In the genomic region with DNA sequence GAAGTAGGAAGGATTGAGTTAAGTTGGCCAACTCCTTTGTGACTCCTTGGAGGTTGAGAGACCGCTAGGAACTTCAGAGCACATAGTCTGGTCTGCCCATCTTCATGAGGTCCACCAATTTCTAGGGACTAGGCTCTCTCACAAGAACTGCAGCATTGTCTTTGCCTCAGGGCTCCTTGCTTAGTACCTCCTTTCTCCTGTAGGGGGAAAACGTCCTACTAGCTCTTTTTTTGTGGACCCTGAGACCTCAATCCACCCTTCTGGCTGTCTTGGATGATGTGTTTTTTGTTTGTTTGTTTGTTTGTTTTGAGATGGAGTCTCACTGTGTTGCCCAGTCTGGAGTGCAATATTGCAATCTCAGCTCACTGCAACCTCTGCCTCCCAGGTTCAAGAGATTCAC, we compare ENCODE assay signal across 14 cellular contexts. TPM values are rescaled to one million over a fixed set of nuclear protein-coding genes. Genes with fewer than 3 reads are reported as not detected.
A peak's percentile ranks its signal among the peaks of the same experiment; 100 is the strongest.
DNase-seq lines count a peak whose midpoint lies in the region; ATAC-seq and TF ChIP-seq lines count a peak whose summit lies in the region.
"Had no signal": no experiment of that assay in that cellular context is flagged by ENCODE, and none has a peak within 500 bp of the region (broad histone marks: within the 10 kb centered on the region; RNA-seq: fewer than 3 reads in every experiment).

No MANE protein-coding gene starts in this region.

- H2AFZ ChIP-seq in GM23338 = no peak overlapping the region

- H3K27ac Mint-ChIP-seq in GM23338 = no peak overlapping the region
- no peak overlapping the region for H3K27ac Mint-ChIP-seq in naive thymus-derived CD4-positive, alpha-beta T cell

- peak; percentile 71 for DNase-seq in GM23338 (ENCODE audit: low spot score)
- DNase-seq in WERI-Rb-1 = no peak
- peak; percentile 70 for DNase-seq in iPS-NIHi11 (ENCODE audit: low spot score)
- no peak for DNase-seq in DMS79 (lab: John Stamatoyannopoulos, UW)
- DNase-seq in naive thymus-derived CD4-positive, alpha-beta T cell = no peak
- DNase-seq: activated CD8-positive, alpha-beta memory T cell treated with anti-CD3 and anti-CD28 coated beads, Interleukin-2, amount 50 U/mL, for 48 hours; anterior cingulate cortex; erythroblast; left colon; NCI-H146; psoas muscle had no signal

- no peaks in the 10 kb centered on the region for H3K36me3 Mint-ChIP-seq in GM23338 (ENCODE audit: low read depth)
- H3K36me3 Mint-ChIP-seq in naive thymus-derived CD4-positive, alpha-beta T cell = no peaks in the 10 kb centered on the region

- ATAC-seq in GM23338 (peak; percentile 87), GM21447 (IDR thresholded peaks at IDR 0.05; ENCODE audit: unreplicated experiment) (no peak)
- no peak for ATAC-seq in naive thymus-derived CD4-positive, alpha-beta T cell
- ATAC-seq: left colon, psoas muscle had no signal

- no peaks in the 10 kb centered on the region for H3F3A ChIP-seq in GM23338 (replicated peaks; ENCODE audit: low read depth)

- H3K36me3 ChIP-seq in GM23338 (ENCODE audit: insufficient read depth) (no peaks in the 10 kb centered on the region), WERI-Rb-1 (no peaks in the 10 kb centered on the region)
- H3K36me3 ChIP-seq in naive thymus-derived CD4-positive, alpha-beta T cell (ENCODE audit: control insufficient read depth in 2 of 3, insufficient read depth in 3 of 3, low read length in 3 of 3) = no peaks in the 10 kb centered on the region
- H3K36me3 ChIP-seq: suprapubic skin had no signal

- POLR2A ChIA-PET in naive thymus-derived CD4-positive, alpha-beta T cell (lab: Charles Lee) = no interaction called here

- H3K27me3 Mint-ChIP-seq in GM23338 (ENCODE audit: insufficient read depth, low read depth, poor library complexity) = no peaks in the 10 kb centered on the region
- peaks cover 13 to 36% (median 28%) of the 10 kb centered on the region in 5 donors for H3K27me3 Mint-ChIP-seq in naive thymus-derived CD4-positive, alpha-beta T cell

- CTCF ChIA-PET in naive thymus-derived CD4-positive, alpha-beta T cell (lab: Charles Lee) = no interaction called here

- H3K9me3 Mint-ChIP-seq in GM23338 = no peaks in the 10 kb centered on the region
- H3K9me3 Mint-ChIP-seq in naive thymus-derived CD4-positive, alpha-beta T cell = peaks cover 0 to 5% (median 0%) of the 10 kb centered on the region in 11 donors

- intact Hi-C loops in naive thymus-derived CD4-positive, alpha-beta T cell (cut with micrococcal nuclease) = no loop called here

- H3K4me1 ChIP-seq in GM23338 (ENCODE audit: insufficient read depth) = no peaks in the 10 kb centered on the region
- H3K4me1 ChIP-seq in naive thymus-derived CD4-positive, alpha-beta T cell (ENCODE audit: control insufficient read depth in 2 of 2, insufficient read depth in 2 of 2, low read length in 2 of 2) = no peaks in the 10 kb centered on the region
- H3K4me1 ChIP-seq: psoas muscle, suprapubic skin had no signal

- no peaks in the 10 kb centered on the region for H4K20me1 ChIP-seq in GM23338 (replicated peaks; ENCODE audit: insufficient read depth)

- no peaks in the 10 kb centered on the region for H3K4me1 Mint-ChIP-seq in GM23338
- H3K4me1 Mint-ChIP-seq in naive thymus-derived CD4-positive, alpha-beta T cell = no peaks in the 10 kb centered on the region

- H3K9me2 ChIP-seq in GM23338 (ENCODE audit: insufficient read depth) = no peaks in the 10 kb centered on the region

- H3K27ac ChIP-seq in C4-2B = no peak overlapping the region
- no peak overlapping the region for H3K27ac ChIP-seq in GM23338 (ENCODE audit: low read depth)
- no peak overlapping the region for H3K27ac ChIP-seq in WERI-Rb-1
- no peak overlapping the region for H3K27ac ChIP-seq in naive thymus-derived CD4-positive, alpha-beta T cell (ENCODE audit: low read depth, low read length)
- H3K27ac ChIP-seq: psoas muscle, suprapubic skin had no signal

- H3K4me2 ChIP-seq in GM23338 = no peak overlapping the region

- H3K4me3 ChIP-seq in GM23338 (no peak overlapping the region), WERI-Rb-1 (ENCODE audit: low read depth, low read length) (no peak overlapping the region)
- no peak overlapping the region for H3K4me3 ChIP-seq in naive thymus-derived CD4-positive, alpha-beta T cell (ENCODE audit: low read length)
- H3K4me3 ChIP-seq: psoas muscle, suprapubic skin had no signal

- H3K9me3 ChIP-seq in WERI-Rb-1 (ENCODE audit: severe bottlenecking) = no peaks in the 10 kb centered on the region
- H3K9me3 ChIP-seq in naive thymus-derived CD4-positive, alpha-beta T cell (ENCODE audit: control insufficient read depth in 2 of 3, low read length in 3 of 3) = no peaks in the 10 kb centered on the region
- H3K9me3 ChIP-seq: psoas muscle, suprapubic skin had no signal

- H3K79me2 ChIP-seq in GM23338 (replicated peaks; ENCODE audit: insufficient read depth) = no peaks in the 10 kb centered on the region

- no peaks in the 10 kb centered on the region for H3K27me3 ChIP-seq in GM23338 (ENCODE audit: insufficient read depth)
- no peaks in the 10 kb centered on the region for H3K27me3 ChIP-seq in WERI-Rb-1 (ENCODE audit: insufficient read depth, low read depth, severe bottlenecking)
- H3K27me3 ChIP-seq in naive thymus-derived CD4-positive, alpha-beta T cell (ENCODE audit: control insufficient read depth in 2 of 2, insufficient read depth in 2 of 2, low read length in 2 of 2) = no peaks in the 10 kb centered on the region

- TF ChIP-seq CTCF in C4-2B (conservative IDR thresholded peaks at IDR 0.05) (peak; percentile 37; the same call in 1 of the 2 replicates), GM23338 (conservative IDR thresholded peaks at IDR 0.05; ENCODE audit: low read depth in 2 of 2) (peak; percentile 53 to 65), WERI-Rb-1 (IDR thresholded peaks at IDR 0.05; ENCODE audit: low read depth, low read length) (peak; percentile 40; the same call in 1 of the 2 replicates)

- H3K4me3 Mint-ChIP-seq in GM23338 = no peak overlapping the region
- H3K4me3 Mint-ChIP-seq in naive thymus-derived CD4-positive, alpha-beta T cell = no peak overlapping the region

TF ChIP-seq in GM23338, 12 proteins besides CTCF, POLR2A, EP300 and RAD21:
- TF ChIP-seq, protein P1, sequence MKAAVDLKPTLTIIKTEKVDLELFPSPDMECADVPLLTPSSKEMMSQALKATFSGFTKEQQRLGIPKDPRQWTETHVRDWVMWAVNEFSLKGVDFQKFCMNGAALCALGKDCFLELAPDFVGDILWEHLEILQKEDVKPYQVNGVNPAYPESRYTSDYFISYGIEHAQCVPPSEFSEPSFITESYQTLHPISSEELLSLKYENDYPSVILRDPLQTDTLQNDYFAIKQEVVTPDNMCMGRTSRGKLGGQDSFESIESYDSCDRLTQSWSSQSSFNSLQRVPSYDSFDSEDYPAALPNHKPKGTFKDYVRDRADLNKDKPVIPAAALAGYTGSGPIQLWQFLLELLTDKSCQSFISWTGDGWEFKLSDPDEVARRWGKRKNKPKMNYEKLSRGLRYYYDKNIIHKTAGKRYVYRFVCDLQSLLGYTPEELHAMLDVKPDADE (IDR thresholded peaks at IDR 0.05) = no peak
- TF ChIP-seq EZH2 (IDR thresholded peaks at IDR 0.05; ENCODE audit: low read depth, unreplicated experiment) = no peak
- no peak for TF ChIP-seq ZNF114 (CRISPR knock-in tag; IDR thresholded peaks at IDR 0.05)
- TF ChIP-seq STAT1 (IDR thresholded peaks at IDR 0.05; ENCODE audit: unreplicated experiment) = no peak
- TF ChIP-seq ZNF331 (CRISPR knock-in tag; IDR thresholded peaks at IDR 0.05; ENCODE audit: low read depth) = no peak
- TF ChIP-seq, protein P2, sequence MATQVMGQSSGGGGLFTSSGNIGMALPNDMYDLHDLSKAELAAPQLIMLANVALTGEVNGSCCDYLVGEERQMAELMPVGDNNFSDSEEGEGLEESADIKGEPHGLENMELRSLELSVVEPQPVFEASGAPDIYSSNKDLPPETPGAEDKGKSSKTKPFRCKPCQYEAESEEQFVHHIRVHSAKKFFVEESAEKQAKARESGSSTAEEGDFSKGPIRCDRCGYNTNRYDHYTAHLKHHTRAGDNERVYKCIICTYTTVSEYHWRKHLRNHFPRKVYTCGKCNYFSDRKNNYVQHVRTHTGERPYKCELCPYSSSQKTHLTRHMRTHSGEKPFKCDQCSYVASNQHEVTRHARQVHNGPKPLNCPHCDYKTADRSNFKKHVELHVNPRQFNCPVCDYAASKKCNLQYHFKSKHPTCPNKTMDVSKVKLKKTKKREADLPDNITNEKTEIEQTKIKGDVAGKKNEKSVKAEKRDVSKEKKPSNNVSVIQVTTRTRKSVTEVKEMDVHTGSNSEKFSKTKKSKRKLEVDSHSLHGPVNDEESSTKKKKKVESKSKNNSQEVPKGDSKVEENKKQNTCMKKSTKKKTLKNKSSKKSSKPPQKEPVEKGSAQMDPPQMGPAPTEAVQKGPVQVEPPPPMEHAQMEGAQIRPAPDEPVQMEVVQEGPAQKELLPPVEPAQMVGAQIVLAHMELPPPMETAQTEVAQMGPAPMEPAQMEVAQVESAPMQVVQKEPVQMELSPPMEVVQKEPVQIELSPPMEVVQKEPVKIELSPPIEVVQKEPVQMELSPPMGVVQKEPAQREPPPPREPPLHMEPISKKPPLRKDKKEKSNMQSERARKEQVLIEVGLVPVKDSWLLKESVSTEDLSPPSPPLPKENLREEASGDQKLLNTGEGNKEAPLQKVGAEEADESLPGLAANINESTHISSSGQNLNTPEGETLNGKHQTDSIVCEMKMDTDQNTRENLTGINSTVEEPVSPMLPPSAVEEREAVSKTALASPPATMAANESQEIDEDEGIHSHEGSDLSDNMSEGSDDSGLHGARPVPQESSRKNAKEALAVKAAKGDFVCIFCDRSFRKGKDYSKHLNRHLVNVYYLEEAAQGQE (IDR thresholded peaks at IDR 0.05; ENCODE audit: unreplicated experiment) = no peak
TF ChIP-seq in GM23338: peak in this region for 0.

RNA-seq across cellular contexts. Expression of a gene that starts 21.6 kb away (rescaled TPM):
- not detected in 2 replicates for total RNA-seq in GM23338 (2014; rRNA removed; shearing (Covaris generic))
- polyA plus RNA-seq in GM23338 (2016; fragmentation: Nextera tagmentation; extraction: Ambion mirVana) = not detected in 2 replicates
- total RNA-seq in naive thymus-derived CD4-positive, alpha-beta T cell = not detected
- polyA plus RNA-seq in naive thymus-derived CD4-positive, alpha-beta T cell = not detected
- total RNA-seq: left colon, psoas muscle, suprapubic skin had no signal
- polyA plus RNA-seq: psoas muscle had no signal

Comparison
In these comparisons a context has a peak if more than half of its experiments do, and no peak if none do; other contexts are left out.
1. DNase-seq: peak in GM23338 (single experiment) and iPS-NIHi11 (single experiment); none in WERI-Rb-1 (single experiment), DMS79 (single experiment) and naive thymus-derived CD4-positive, alpha-beta T cell (0 of 9).
2. Peak in every context shown above with its lines, with median percentiles within 50 percentile points of each other: CTCF ChIP-seq.